2 cellular contexts compared by ENCODE assay signal in genomic region chr12:54360717-54361456, GRCh38.
TF ChIP-seq lines count a peak whose summit lies in the region.

No MANE protein-coding gene starts in this region.

TF ChIP-seq in SK-N-SH treated with all-trans-retinoic acid at 6 μM for 48 hours, 23 proteins besides CTCF, POLR2A, EP300 and RAD21 (continued from another document):
- TF ChIP-seq TSHZ2 (CRISPR knock-in tag; IDR thresholded peaks at IDR 0.05): no peak

TF ChIP-seq in GM12878, 131 proteins besides CTCF, POLR2A, EP300 and RAD21 (continued from another document):
- peak; percentile 85 for TF ChIP-seq SMC3 (IDR thresholded peaks at IDR 0.05; ENCODE audit: borderline replicate concordance, low read length)
- TF ChIP-seq MYC (IDR thresholded peaks at IDR 0.05; ENCODE audit: insufficient read depth, insufficient read length, insufficient replicate concordance, low read length, severe bottlenecking): no peak
- TF ChIP-seq RELB (IDR thresholded peaks at IDR 0.05; ENCODE audit: low read depth): 0 out of 2 replicates have a peak, but pooled peaks have one; percentile 22
- 0 out of 2 replicates have a peak, but pooled peaks have one; percentile 22 for TF ChIP-seq IRF4 (IDR thresholded peaks at IDR 0.05; ENCODE audit: low read depth, low read length)
- TF ChIP-seq EED (IDR thresholded peaks at IDR 0.05; ENCODE audit: low read depth): peak; percentile 59; the same call in 1 of the 2 replicates
- peak; percentile 22; the same call in 1 of the 2 replicates for TF ChIP-seq RUNX3 (IDR thresholded peaks at IDR 0.05; ENCODE audit: low read length)
- peak; percentile 41; the same call in 1 of the 2 replicates for TF ChIP-seq RB1 (IDR thresholded peaks at IDR 0.05; ENCODE audit: borderline replicate concordance)
- TF ChIP-seq IKZF2 (IDR thresholded peaks at IDR 0.05): peak; percentile 42 to 54; a peak in 3 of 4 replicates
